1 cellular context compared by ENCODE assay signal in the genomic region with DNA sequence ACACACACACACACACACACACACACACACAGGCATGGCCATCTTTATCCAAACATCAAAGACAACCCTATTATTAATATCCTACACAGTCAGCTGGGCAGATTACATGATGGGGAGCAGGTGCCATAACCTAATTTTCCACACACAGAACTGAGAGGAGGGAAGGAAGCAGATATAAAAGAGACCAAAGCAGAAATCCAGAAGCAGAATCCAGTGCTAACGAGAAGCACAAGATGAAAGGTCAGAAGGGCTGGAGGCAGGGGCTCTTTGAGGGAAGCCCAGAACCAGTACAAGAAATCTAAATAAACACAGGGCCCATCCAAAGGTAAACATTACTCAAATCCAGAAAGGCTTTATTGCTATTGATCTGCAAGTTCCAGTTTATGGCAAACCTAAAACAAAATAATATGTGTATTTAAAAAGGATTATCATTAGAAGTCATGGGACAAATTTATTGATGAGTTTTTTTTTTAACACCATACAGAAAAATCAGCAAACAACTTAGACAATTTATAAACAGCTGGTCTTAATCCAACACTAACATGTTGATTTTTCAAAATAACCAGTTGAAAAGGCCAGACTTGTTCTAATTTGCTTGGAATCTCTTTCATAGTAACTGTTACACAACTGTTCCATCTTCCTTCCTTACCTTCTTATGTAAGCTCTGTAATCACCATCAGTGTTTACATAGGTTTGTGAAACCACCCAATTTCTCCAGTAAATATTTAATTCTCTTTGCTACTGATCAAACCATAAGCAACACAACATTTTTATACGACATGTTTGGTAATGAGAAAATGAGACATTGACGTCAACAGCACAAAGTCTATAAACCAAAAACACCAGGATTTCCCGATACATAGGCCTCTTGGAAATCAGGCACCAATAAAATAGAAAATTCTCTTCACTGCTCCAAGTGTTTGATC.
A peak's percentile ranks its signal among the peaks of the same experiment; 100 is the strongest.
TF ChIP-seq lines count a peak whose summit lies in the region.

No MANE protein-coding gene starts in this region.

TF ChIP-seq in HepG2, 621 proteins besides CTCF, POLR2A, EP300 and RAD21 (continued from another document and continues in another):
- TF ChIP-seq PRDM4 (CRISPR knock-in tag; IDR thresholded peaks at IDR 0.05; ENCODE audit: borderline replicate concordance) (no peak), NCOA1 (CRISPR knock-in tag; IDR thresholded peaks at IDR 0.05) (no peak), FOXA1 (IDR thresholded peaks at IDR 0.05) (no peak; the same call in 1 of the 2 replicates), FOXA1 (CRISPR knock-in tag; IDR thresholded peaks at IDR 0.05) (peak; percentile 95), TFE3 (CRISPR knock-in tag; IDR thresholded peaks at IDR 0.05) (peak; percentile 76; the same call in 1 of the 2 replicates), SSRP1 (CRISPR knock-in tag; IDR thresholded peaks at IDR 0.05) (no peak), ETV5 (CRISPR knock-in tag; IDR thresholded peaks at IDR 0.05; ENCODE audit: borderline replicate concordance) (peak; percentile 16; the same call in 1 of the 2 replicates), SOX6 (IDR thresholded peaks at IDR 0.05) (no peak), SOX6 (CRISPR knock-in tag; IDR thresholded peaks at IDR 0.05) (peak; percentile 89), JARID2 (CRISPR knock-in tag; IDR thresholded peaks at IDR 0.05; ENCODE audit: insufficient replicate concordance) (no peak), ZNF629 (CRISPR knock-in tag; conservative IDR thresholded peaks at IDR 0.05) (no peak; the same call in 1 of the 2 replicates), ZNF564 (CRISPR knock-in tag; IDR thresholded peaks at IDR 0.05) (peak; percentile 10; the same call in 1 of the 2 replicates), NCOA5 (CRISPR knock-in tag; IDR thresholded peaks at IDR 0.05) (no peak), PCBP1 (IDR thresholded peaks at IDR 0.05; ENCODE audit: borderline replicate concordance, low read depth, low read length) (no peak), ZNF296 (CRISPR knock-in tag; conservative IDR thresholded peaks at IDR 0.05) (no peak), BCLAF1 (IDR thresholded peaks at IDR 0.05) (no peak), KDM5B (CRISPR knock-in tag; IDR thresholded peaks at IDR 0.05; ENCODE audit: borderline replicate concordance) (no peak), CCAR2 (optimal IDR thresholded peaks at IDR 0.05; ENCODE audit: low read depth, low read length) (no peak), RCOR2 (CRISPR knock-in tag; IDR thresholded peaks at IDR 0.05) (peak; percentile 96), ZSCAN29 (CRISPR knock-in tag; conservative IDR thresholded peaks at IDR 0.05) (peak; percentile 74), ZBTB3 (CRISPR knock-in tag; IDR thresholded peaks at IDR 0.05; ENCODE audit: borderline replicate concordance, low read depth) (peak; percentile 86), MATR3 (CRISPR knock-in tag; IDR thresholded peaks at IDR 0.05) (no peak), GPN1 (CRISPR knock-in tag; IDR thresholded peaks at IDR 0.05; ENCODE audit: borderline replicate concordance) (no peak), ZBTB14 (CRISPR knock-in tag; IDR thresholded peaks at IDR 0.05) (no peak), THYN1 (CRISPR knock-in tag; IDR thresholded peaks at IDR 0.05; ENCODE audit: borderline replicate concordance, low read depth) (no peak), RARG (CRISPR knock-in tag; IDR thresholded peaks at IDR 0.05; ENCODE audit: low read depth) (0 out of 2 replicates have a peak, but pooled peaks have one; percentile 64), FLYWCH1 (CRISPR knock-in tag; IDR thresholded peaks at IDR 0.05) (no peak), ZNF12 (CRISPR knock-in tag; IDR thresholded peaks at IDR 0.05) (peak; percentile 70)
- TF ChIP-seq, protein P1, sequence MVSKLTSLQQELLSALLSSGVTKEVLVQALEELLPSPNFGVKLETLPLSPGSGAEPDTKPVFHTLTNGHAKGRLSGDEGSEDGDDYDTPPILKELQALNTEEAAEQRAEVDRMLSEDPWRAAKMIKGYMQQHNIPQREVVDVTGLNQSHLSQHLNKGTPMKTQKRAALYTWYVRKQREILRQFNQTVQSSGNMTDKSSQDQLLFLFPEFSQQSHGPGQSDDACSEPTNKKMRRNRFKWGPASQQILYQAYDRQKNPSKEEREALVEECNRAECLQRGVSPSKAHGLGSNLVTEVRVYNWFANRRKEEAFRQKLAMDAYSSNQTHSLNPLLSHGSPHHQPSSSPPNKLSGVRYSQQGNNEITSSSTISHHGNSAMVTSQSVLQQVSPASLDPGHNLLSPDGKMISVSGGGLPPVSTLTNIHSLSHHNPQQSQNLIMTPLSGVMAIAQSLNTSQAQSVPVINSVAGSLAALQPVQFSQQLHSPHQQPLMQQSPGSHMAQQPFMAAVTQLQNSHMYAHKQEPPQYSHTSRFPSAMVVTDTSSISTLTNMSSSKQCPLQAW (CRISPR knock-in tag; IDR thresholded peaks at IDR 0.05), result no peak
- TF ChIP-seq, protein P2, sequence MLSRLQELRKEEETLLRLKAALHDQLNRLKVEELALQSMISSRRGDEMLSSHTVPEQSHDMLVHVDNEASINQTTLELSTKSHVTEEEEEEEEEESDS (CRISPR knock-in tag; IDR thresholded peaks at IDR 0.05; ENCODE audit: borderline replicate concordance), result no peak
- TF ChIP-seq, protein P3, sequence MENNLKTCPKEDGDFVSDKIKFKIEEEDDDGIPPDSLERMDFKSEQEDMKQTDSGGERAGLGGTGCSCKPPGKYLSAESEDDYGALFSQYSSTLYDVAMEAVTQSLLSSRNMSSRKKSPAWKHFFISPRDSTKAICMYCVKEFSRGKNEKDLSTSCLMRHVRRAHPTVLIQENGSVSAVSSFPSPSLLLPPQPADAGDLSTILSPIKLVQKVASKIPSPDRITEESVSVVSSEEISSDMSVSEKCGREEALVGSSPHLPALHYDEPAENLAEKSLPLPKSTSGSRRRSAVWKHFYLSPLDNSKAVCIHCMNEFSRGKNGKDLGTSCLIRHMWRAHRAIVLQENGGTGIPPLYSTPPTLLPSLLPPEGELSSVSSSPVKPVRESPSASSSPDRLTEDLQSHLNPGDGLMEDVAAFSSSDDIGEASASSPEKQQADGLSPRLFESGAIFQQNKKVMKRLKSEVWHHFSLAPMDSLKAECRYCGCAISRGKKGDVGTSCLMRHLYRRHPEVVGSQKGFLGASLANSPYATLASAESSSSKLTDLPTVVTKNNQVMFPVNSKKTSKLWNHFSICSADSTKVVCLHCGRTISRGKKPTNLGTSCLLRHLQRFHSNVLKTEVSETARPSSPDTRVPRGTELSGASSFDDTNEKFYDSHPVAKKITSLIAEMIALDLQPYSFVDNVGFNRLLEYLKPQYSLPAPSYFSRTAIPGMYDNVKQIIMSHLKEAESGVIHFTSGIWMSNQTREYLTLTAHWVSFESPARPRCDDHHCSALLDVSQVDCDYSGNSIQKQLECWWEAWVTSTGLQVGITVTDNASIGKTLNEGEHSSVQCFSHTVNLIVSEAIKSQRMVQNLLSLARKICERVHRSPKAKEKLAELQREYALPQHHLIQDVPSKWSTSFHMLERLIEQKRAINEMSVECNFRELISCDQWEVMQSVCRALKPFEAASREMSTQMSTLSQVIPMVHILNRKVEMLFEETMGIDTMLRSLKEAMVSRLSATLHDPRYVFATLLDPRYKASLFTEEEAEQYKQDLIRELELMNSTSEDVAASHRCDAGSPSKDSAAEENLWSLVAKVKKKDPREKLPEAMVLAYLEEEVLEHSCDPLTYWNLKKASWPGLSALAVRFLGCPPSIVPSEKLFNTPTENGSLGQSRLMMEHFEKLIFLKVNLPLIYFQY (CRISPR knock-in tag; IDR thresholded peaks at IDR 0.05; ENCODE audit: borderline replicate concordance), result peak; percentile 46; the same call in 1 of the 2 replicates
- TF ChIP-seq, protein P4, sequence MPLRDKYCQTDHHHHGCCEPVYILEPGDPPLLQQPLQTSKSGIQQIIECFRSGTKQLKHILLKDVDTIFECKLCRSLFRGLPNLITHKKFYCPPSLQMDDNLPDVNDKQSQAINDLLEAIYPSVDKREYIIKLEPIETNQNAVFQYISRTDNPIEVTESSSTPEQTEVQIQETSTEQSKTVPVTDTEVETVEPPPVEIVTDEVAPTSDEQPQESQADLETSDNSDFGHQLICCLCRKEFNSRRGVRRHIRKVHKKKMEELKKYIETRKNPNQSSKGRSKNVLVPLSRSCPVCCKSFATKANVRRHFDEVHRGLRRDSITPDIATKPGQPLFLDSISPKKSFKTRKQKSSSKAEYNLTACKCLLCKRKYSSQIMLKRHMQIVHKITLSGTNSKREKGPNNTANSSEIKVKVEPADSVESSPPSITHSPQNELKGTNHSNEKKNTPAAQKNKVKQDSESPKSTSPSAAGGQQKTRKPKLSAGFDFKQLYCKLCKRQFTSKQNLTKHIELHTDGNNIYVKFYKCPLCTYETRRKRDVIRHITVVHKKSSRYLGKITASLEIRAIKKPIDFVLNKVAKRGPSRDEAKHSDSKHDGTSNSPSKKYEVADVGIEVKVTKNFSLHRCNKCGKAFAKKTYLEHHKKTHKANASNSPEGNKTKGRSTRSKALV (CRISPR knock-in tag; IDR thresholded peaks at IDR 0.05), result no peak; the same call in 1 of the 2 replicates
- TF ChIP-seq, protein P5, sequence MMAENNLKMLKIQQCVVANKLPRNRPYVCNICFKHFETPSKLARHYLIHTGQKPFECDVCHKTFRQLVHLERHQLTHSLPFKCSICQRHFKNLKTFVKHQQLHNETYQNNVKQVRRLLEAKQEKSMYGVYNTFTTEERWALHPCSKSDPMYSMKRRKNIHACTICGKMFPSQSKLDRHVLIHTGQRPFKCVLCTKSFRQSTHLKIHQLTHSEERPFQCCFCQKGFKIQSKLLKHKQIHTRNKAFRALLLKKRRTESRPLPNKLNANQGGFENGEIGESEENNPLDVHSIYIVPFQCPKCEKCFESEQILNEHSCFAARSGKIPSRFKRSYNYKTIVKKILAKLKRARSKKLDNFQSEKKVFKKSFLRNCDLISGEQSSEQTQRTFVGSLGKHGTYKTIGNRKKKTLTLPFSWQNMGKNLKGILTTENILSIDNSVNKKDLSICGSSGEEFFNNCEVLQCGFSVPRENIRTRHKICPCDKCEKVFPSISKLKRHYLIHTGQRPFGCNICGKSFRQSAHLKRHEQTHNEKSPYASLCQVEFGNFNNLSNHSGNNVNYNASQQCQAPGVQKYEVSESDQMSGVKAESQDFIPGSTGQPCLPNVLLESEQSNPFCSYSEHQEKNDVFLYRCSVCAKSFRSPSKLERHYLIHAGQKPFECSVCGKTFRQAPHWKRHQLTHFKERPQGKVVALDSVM (CRISPR knock-in tag; IDR thresholded peaks at IDR 0.05), result peak; percentile 45; the same call in 1 of the 2 replicates
- TF ChIP-seq, protein P6, sequence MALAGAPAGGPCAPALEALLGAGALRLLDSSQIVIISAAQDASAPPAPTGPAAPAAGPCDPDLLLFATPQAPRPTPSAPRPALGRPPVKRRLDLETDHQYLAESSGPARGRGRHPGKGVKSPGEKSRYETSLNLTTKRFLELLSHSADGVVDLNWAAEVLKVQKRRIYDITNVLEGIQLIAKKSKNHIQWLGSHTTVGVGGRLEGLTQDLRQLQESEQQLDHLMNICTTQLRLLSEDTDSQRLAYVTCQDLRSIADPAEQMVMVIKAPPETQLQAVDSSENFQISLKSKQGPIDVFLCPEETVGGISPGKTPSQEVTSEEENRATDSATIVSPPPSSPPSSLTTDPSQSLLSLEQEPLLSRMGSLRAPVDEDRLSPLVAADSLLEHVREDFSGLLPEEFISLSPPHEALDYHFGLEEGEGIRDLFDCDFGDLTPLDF (CRISPR knock-in tag; IDR thresholded peaks at IDR 0.05), result peak; percentile 49; the same call in 1 of the 2 replicates
